In the genomic region with DNA sequence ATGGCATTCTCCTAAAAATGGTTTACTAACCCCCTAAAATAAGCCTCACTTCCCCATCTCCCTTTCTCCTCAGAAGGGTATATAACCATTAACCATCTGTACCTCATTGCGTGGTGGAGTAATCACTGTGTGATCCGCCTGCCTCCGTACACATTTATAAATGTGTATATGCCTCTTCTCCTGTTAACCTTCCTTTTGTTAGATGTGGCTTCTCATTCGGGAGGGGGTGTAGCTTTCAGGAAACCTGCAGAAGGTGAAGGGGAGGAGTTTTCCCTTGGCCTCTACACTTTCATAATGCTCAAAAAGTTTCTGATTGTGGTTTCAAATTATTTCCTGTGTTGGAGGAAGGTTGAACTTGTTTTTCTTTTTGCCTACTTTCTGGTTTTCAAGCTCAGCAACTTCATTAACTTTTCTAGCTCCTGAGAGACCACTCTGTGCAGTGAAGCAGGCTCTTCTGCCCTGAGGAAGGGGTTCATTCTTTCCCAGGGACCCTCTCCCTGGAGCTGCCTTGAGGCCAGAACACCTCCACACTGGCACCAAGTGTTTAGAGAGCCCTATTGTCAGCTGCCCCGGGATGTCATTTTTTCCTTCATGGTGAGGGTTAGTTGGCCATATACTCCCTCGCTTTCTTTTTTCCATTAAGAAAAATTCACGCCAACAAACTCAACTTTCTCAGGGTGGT, we compare ENCODE assay signal across 11 cellular contexts. TPM values are rescaled to one million over a fixed set of nuclear protein-coding genes. Genes with fewer than 3 reads are reported as not detected.
DNase-seq lines count a peak whose midpoint lies in the region; ATAC-seq, FAIRE-seq and TF ChIP-seq lines count a peak whose summit lies in the region.
"Had no signal": no experiment of that assay in that cellular context is flagged by ENCODE, and none has a peak within 500 bp of the region (broad histone marks: within the 10 kb centered on the region; RNA-seq: fewer than 3 reads in every experiment).

No MANE protein-coding gene starts in this region.

- H3K4me1 Mint-ChIP-seq in endodermal cell (no peaks in the 10 kb centered on the region), neural progenitor cell (no peaks in the 10 kb centered on the region)

- no peaks in the 10 kb centered on the region for H3K9me3 ChIP-seq in endodermal cell (ENCODE audit: control insufficient read depth, low read length)
- H3K9me3 ChIP-seq in neural progenitor cell (ENCODE audit: low read depth): no peaks in the 10 kb centered on the region

- H3K9me3 Mint-ChIP-seq in endodermal cell (no peaks in the 10 kb centered on the region), neural progenitor cell (no peaks in the 10 kb centered on the region)

- H4K20me1 ChIP-seq in neural progenitor cell (ENCODE audit: low read depth): no peaks in the 10 kb centered on the region

- H3K4me2 ChIP-seq in neural progenitor cell: no peak overlapping the region

- H3K9ac ChIP-seq in endodermal cell (ENCODE audit: extremely low read depth, low read length, poor library complexity, severe bottlenecking) (no peak overlapping the region), neural progenitor cell (no peak overlapping the region)

- H3K36me3 ChIP-seq in endodermal cell (ENCODE audit: control insufficient read depth, insufficient read depth, low read length) (no peaks in the 10 kb centered on the region), neural progenitor cell (no peaks in the 10 kb centered on the region)
- H3K36me3 ChIP-seq: cardiac muscle cell had no signal

- no peaks in the 10 kb centered on the region for H3K79me2 ChIP-seq in neural progenitor cell (ENCODE audit: low read depth)

- no peaks in the 10 kb centered on the region for H3K27me3 Mint-ChIP-seq in endodermal cell (ENCODE audit: insufficient read depth)
- no peaks in the 10 kb centered on the region for H3K27me3 Mint-ChIP-seq in neural progenitor cell (ENCODE audit: insufficient read depth, low read depth)

- TF ChIP-seq POLR2A in GM18505 (IDR thresholded peaks at IDR 0.05; ENCODE audit: borderline replicate concordance, extremely low read depth, insufficient read depth, insufficient read length): no peak

- no peak overlapping the region for H3K27ac ChIP-seq in endodermal cell (ENCODE audit: low read depth, low read length)
- no peak overlapping the region for H3K27ac ChIP-seq in neural progenitor cell
- H3K27ac ChIP-seq: cardiac muscle cell had no signal

- TF ChIP-seq CTCF in endodermal cell (conservative IDR thresholded peaks at IDR 0.05) (no peak), neural progenitor cell (IDR thresholded peaks at IDR 0.05) (no peak)

- no peak for DNase-seq in GM19239 (ENCODE audit: insufficient read length, low spot score)
- DNase-seq in activated effector memory CD4-positive, alpha-beta T cell treated with anti-CD3 and anti-CD28 coated beads, Interleukin-2, amount 50 U/mL, for 16 hours: peak; percentile 67
- DNase-seq in stimulated activated CD4-positive, alpha-beta T cell treated with anti-CD3 and anti-CD28 coated beads, Interleukin-1b, Interleukin-23, amount 100 ng/mL, for 4 hours (ENCODE audit: low read depth in 2 of 2): peak; percentile 15 to 49
- DNase-seq in endodermal cell: no peak
- no peak for DNase-seq in neural progenitor cell (ENCODE audit: low spot score)
- DNase-seq in DMS153 treated with DMSO at 0.1 percent for 48 hours (lab: John Stamatoyannopoulos, UW; ENCODE audit: unreplicated experiment): no peak
- DNase-seq: left colon, NCI-H187 treated with DMSO at 0.1 percent for 48 hours had no signal

- no peak overlapping the region for H3K4me3 Mint-ChIP-seq in endodermal cell
- no peak overlapping the region for H3K4me3 Mint-ChIP-seq in neural progenitor cell

- WGBS in endodermal cell (ENCODE audit: insufficient coverage in 1 of 2, insufficient read length in 1 of 2), 2 experiments: 90 to 93% methylated on average over 2 to 7 of the region's 7 CpGs

- peak; percentile 65 to 69 for ATAC-seq in activated CD4-positive, CD25-positive, alpha-beta regulatory T cell treated with anti-CD3 and anti-CD28 coated beads, Interleukin-2, amount 50 U/mL, for 24 hours
- no peak for ATAC-seq in GM18505 (IDR thresholded peaks at IDR 0.05; ENCODE audit: unreplicated experiment)
- ATAC-seq: left colon had no signal

- H3K27me3 ChIP-seq in endodermal cell (ENCODE audit: control insufficient read depth, insufficient read depth, low read length, poor library complexity, severe bottlenecking) (no peaks in the 10 kb centered on the region), neural progenitor cell (no peaks in the 10 kb centered on the region)
- H3K27me3 ChIP-seq: cardiac muscle cell had no signal

- no peaks in the 10 kb centered on the region for H3F3A ChIP-seq in neural progenitor cell (ENCODE audit: low read depth)

- H3K4me3 ChIP-seq in endodermal cell (ENCODE audit: low read length) (no peak overlapping the region), neural progenitor cell (no peak overlapping the region)
- H3K4me3 ChIP-seq: cardiac muscle cell had no signal

- H3K27ac Mint-ChIP-seq in endodermal cell (no peak overlapping the region), neural progenitor cell (no peak overlapping the region)

- H3K36me3 Mint-ChIP-seq in endodermal cell (ENCODE audit: low read depth): no peaks in the 10 kb centered on the region
- no peaks in the 10 kb centered on the region for H3K36me3 Mint-ChIP-seq in neural progenitor cell

- FAIRE-seq in GM19239 (lab: Jason Lieb, UNC): peak; percentile 78

- H2AFZ ChIP-seq in neural progenitor cell (replicated peaks): no peak overlapping the region

- H3K4me1 ChIP-seq in endodermal cell (ENCODE audit: control insufficient read depth, insufficient read depth, low read length): no peaks in the 10 kb centered on the region
- no peaks in the 10 kb centered on the region for H3K4me1 ChIP-seq in neural progenitor cell

RNA-seq across cellular contexts. Expression of gene RASGRF2, which starts 46.9 kb away (rescaled TPM):
- total RNA-seq in endodermal cell: 10 to 100 TPM in 1 of 2 donors, under 1 TPM in 1; 0.64 to 14.4 TPM
- polyA plus RNA-seq in endodermal cell (2013, experiment 1 of 2): 2.4 TPM
- 2.0 TPM for polyA plus RNA-seq in endodermal cell (2013, experiment 2 of 2)
- 0.15 and 0.40 TPM in 2 replicates for total RNA-seq in neural progenitor cell (ENCODE audit: low replicate concordance)

Comparison
In these comparisons a context has a peak if more than half of its experiments do, and no peak if none do; other contexts are left out.
1. DNase-seq: peak in activated effector memory CD4-positive, alpha-beta T cell treated with anti-CD3 and anti-CD28 coated beads, Interleukin-2, amount 50 U/mL, for 16 hours (single experiment) and stimulated activated CD4-positive, alpha-beta T cell treated with anti-CD3 and anti-CD28 coated beads, Interleukin-1b, Interleukin-23, amount 100 ng/mL, for 4 hours (2 of 2); none in GM19239 (single experiment), endodermal cell (single experiment), neural progenitor cell (single experiment) and DMS153 treated with DMSO at 0.1 percent for 48 hours (single experiment).